ENCODE assay signal across 8 cellular contexts in the genomic region with DNA sequence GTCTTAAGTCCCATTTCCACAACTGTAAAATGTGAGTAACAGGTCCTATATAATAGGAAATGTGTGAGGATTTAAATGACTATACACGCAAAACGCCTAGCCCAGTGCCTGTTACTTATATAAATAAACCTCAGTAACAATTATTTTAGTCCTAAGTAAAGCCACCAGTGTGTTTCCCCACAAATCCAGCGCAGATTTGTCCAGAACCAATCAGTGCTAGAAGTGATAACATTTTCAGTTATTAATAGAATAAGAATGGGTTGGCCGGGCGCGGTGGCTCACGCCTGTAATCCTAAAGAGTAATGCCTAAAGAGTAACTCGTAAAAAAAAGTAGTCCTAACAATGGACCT. TPM values are rescaled to one million over a fixed set of nuclear protein-coding genes. Genes with fewer than 3 reads are reported as not detected.
A peak's percentile ranks its signal among the peaks of the same experiment; 100 is the strongest.
DNase-seq lines count a peak whose midpoint lies in the region; ATAC-seq, FAIRE-seq and TF ChIP-seq lines count a peak whose summit lies in the region.

No MANE protein-coding gene starts in this region.

- H3K27me3 ChIP-seq in K562 (ENCODE audit: control insufficient read depth in 2 of 2, insufficient read depth in 2 of 2, low read length in 2 of 2) (no peaks in the 10 kb centered on the region), lower lobe of right lung (ENCODE audit: low read depth) (no peaks in the 10 kb centered on the region), upper lobe of right lung (no peaks in the 10 kb centered on the region)

- 0 out of 2 replicates have a peak, but pooled peaks cover 4% of the 10 kb centered on the region for H4K20me1 ChIP-seq in K562 (replicated peaks; ENCODE audit: control insufficient read depth, insufficient read depth, low read length)

- H3K27ac Mint-ChIP-seq in activated naive CD4-positive, alpha-beta T cell treated with anti-CD3 and anti-CD28 coated beads, Interleukin-2, amount 10 ng/mL, durations not matched to agents 7 days and 5 days: peak overlapping the region; percentile 87

- peak overlapping the region; percentile 98 for H3K4me2 ChIP-seq in K562 (ENCODE audit: insufficient read depth, low read length)

- H3K9me3 ChIP-seq in K562 (replicated peaks; ENCODE audit: control insufficient read depth, insufficient read depth, low read depth, low read length) (no peaks in the 10 kb centered on the region), lower lobe of right lung (no peaks in the 10 kb centered on the region), upper lobe of right lung (no peaks in the 10 kb centered on the region)

- H3K9me3 Mint-ChIP-seq in activated naive CD4-positive, alpha-beta T cell treated with anti-CD3 and anti-CD28 coated beads, Interleukin-2, amount 10 ng/mL, durations not matched to agents 7 days and 5 days: no peaks in the 10 kb centered on the region

- H2AFZ ChIP-seq in K562 (ENCODE audit: low read depth, low read length): peak overlapping the region; percentile 97

- no peak for ATAC-seq in K562
- ATAC-seq in lower lobe of right lung: no peak
- ATAC-seq in upper lobe of right lung: no peak

- no peak for TF ChIP-seq RAD21 in K562 (CRISPR knock-in tag; conservative IDR thresholded peaks at IDR 0.05 in 1 of 2, IDR thresholded peaks at IDR 0.05 in 1 of 2)

- peaks cover 16% of the 10 kb centered on the region for H3K27me3 Mint-ChIP-seq in activated naive CD4-positive, alpha-beta T cell treated with anti-CD3 and anti-CD28 coated beads, Interleukin-2, amount 10 ng/mL, durations not matched to agents 7 days and 5 days

- TF ChIP-seq POLR2A in K562 (conservative IDR thresholded peaks at IDR 0.05): no peak

- H3K4me1 ChIP-seq in K562 (replicated peaks in 1 of 2; ENCODE audit: control insufficient read depth in 2 of 2, insufficient read depth in 2 of 2, low read length in 2 of 2): peaks cover 5 to 11% of the 10 kb centered on the region in 2 experiments; a peak in 3 of 5 replicates
- peaks cover 12% of the 10 kb centered on the region for H3K4me1 ChIP-seq in lower lobe of right lung
- H3K4me1 ChIP-seq in upper lobe of right lung: peaks cover 5% of the 10 kb centered on the region

- peaks cover 25% of the 10 kb centered on the region for H3K79me2 ChIP-seq in K562 (ENCODE audit: control insufficient read depth, insufficient read depth, low read length)

- POLR2A ChIA-PET in K562 (lab: Yijun Ruan, JAX): interaction anchor here (0.9 to 2.2 kb wide), 4 partner anchors 9 to 77 kb away, joined by 4 to 14 read pairs (median 5); no protein-coding TSS in a partner anchor

- CTCF ChIA-PET in activated naive CD4-positive, alpha-beta T cell treated with anti-CD3 and anti-CD28 coated beads, Interleukin-2, amount 10 ng/mL, durations not matched to agents 7 days and 5 days (lab: Charles Lee): no interaction called here
- CTCF ChIA-PET in K562 (lab: Yijun Ruan, JAX; ENCODE audit: low intra/inter-chr PET ratio): no interaction called here

- BruUV-seq in K562 (replicated peaks; lab: Mats Ljungman, UMichigan): no TSS peak

- peaks cover 1% of the 10 kb centered on the region for H3K36me3 Mint-ChIP-seq in activated naive CD4-positive, alpha-beta T cell treated with anti-CD3 and anti-CD28 coated beads, Interleukin-2, amount 10 ng/mL, durations not matched to agents 7 days and 5 days

- no peak for DNase-seq in activated naive CD4-positive, alpha-beta T cell treated with anti-CD3 and anti-CD28 coated beads, Interleukin-2, amount 10 ng/mL, durations not matched to agents 7 days and 5 days
- DNase-seq in activated naive CD4-positive, alpha-beta T cell treated with anti-CD3 and anti-CD28 coated beads, Interleukin-2, amount 50 U/mL, for 16 hours: no peak
- no peak for DNase-seq in K562 (ENCODE audit: extremely low read depth in 1 of 4, low spot score in 3 of 4)
- DNase-seq in lower lobe of right lung: no peak
- no peak for DNase-seq in upper lobe of right lung
- DNase-seq in hypothalamus (lab: John Stamatoyannopoulos, UW): no peak
- no peak for DNase-seq in cerebellum (ENCODE audit: low spot score)
- DNase-seq in posterior vena cava (ENCODE audit: low spot score): no peak

- H3K27ac ChIP-seq in K562 (ENCODE audit: extremely low read depth, low read depth, low read length): peak overlapping the region; percentile 86
- H3K27ac ChIP-seq in lower lobe of right lung: peak overlapping the region; percentile 81
- H3K27ac ChIP-seq in upper lobe of right lung: peak overlapping the region; percentile 78

- intact Hi-C loops in K562 (cut with micrococcal nuclease) (no loop called here), lower lobe of right lung (cut with DNase I) (no loop called here), upper lobe of right lung (cut with DNase I) (no loop called here), posterior vena cava (cut with DNase I) (no loop called here)

- H3K36me3 ChIP-seq in K562 (ENCODE audit: control insufficient read depth, insufficient read depth, low read length): peaks cover 12% of the 10 kb centered on the region; the same call in 1 of the 3 replicates
- H3K36me3 ChIP-seq in lower lobe of right lung: no peaks in the 10 kb centered on the region
- no peaks in the 10 kb centered on the region for H3K36me3 ChIP-seq in upper lobe of right lung

- TF ChIP-seq CTCF in K562 (IDR thresholded peaks at IDR 0.05 in 2 of 3, conservative IDR thresholded peaks at IDR 0.05 in 1 of 3; ENCODE audit: insufficient read depth in 2 of 3, low read depth in 1 of 3, low read length in 3 of 3): no peak
- TF ChIP-seq CTCF in lower lobe of right lung (IDR thresholded peaks at IDR 0.05): no peak
- no peak for TF ChIP-seq CTCF in upper lobe of right lung (IDR thresholded peaks at IDR 0.05)

- WGBS in K562 (ENCODE audit: insufficient coverage, low coverage, missing lambda C conversion rate): 0% methylated on average over 8 of the region's 8 CpGs

- peak overlapping the region; percentile 90 to 98 for H3K9ac ChIP-seq in K562 (ENCODE audit: insufficient read depth in 1 of 2, low read depth in 2 of 2, low read length in 2 of 2)

- peaks cover 24% of the 10 kb centered on the region for H3K4me1 Mint-ChIP-seq in activated naive CD4-positive, alpha-beta T cell treated with anti-CD3 and anti-CD28 coated beads, Interleukin-2, amount 10 ng/mL, durations not matched to agents 7 days and 5 days

- H3K4me3 ChIP-seq in K562: peak overlapping the region; percentile 100
- peak overlapping the region; percentile 87 for H3K4me3 ChIP-seq in lower lobe of right lung
- peak overlapping the region; percentile 85 for H3K4me3 ChIP-seq in upper lobe of right lung

- no peak for FAIRE-seq in K562 (lab: Jason Lieb, UNC)

- H3K4me3 Mint-ChIP-seq in activated naive CD4-positive, alpha-beta T cell treated with anti-CD3 and anti-CD28 coated beads, Interleukin-2, amount 10 ng/mL, durations not matched to agents 7 days and 5 days: peak overlapping the region; percentile 93

- no peak for TF ChIP-seq EP300 in K562 (IDR thresholded peaks at IDR 0.05; ENCODE audit: low read length)

- in situ Hi-C loops in K562 (cut with MboI): no loop called here

- H3K9me1 ChIP-seq in K562 (ENCODE audit: control insufficient read depth, insufficient read depth, low read length): no peaks in the 10 kb centered on the region

RNA-seq across cellular contexts. Expression of gene RPAP1, which starts 0.6 kb away (rescaled TPM):
- 61.6 and 152 TPM in 2 replicates for total RNA-seq in K562 (2011; cell fraction: chromatin; rRNA removed; ENCODE audit: low replicate concordance)
- total RNA-seq in K562 (2011; cell fraction: nucleolus; rRNA removed): 73.4 and 82.2 TPM in 2 replicates
- 63.7 and 80.1 TPM in 2 replicates for total RNA-seq in K562 (2011; cell fraction: nucleoplasm; rRNA removed)
- total RNA-seq in K562 (2014; rRNA removed) (23.9 and 36.9 TPM in 2 replicates), K562 (2014; rRNA removed; fragmentation: Illumina TruSeq; extraction: Trizol) (9.4 and 10.0 TPM in 2 replicates), K562 (2015; rRNA removed; fragmentation: Illumina TruSeq; extraction: Trizol) (11.5 and 12.8 TPM in 2 replicates), K562 (2021) (61.2 and 65.7 TPM in 2 replicates), lower lobe of right lung (28.5 TPM), upper lobe of right lung (24.9 TPM), cerebellum (22.7 TPM), posterior vena cava (10 to 100 TPM; 16.3 to 19.9 TPM)
- polyA plus RNA-seq in K562 (2011; rRNA removed) (9.2 and 27.7 TPM in 2 replicates), K562 (2014; fragmentation: Illumina TruSeq; extraction: Trizol) (21.6 and 30.8 TPM in 2 replicates), K562 (2014; fragmentation: Nextera tagmentation; extraction: Ambion mirVana) (1 to 10 TPM; 6.5 to 7.0 TPM), K562 (2014; rRNA removed) (18.5 and 24.0 TPM in 2 replicates)
- 11.9 and 16.1 TPM in 2 replicates for polyA plus RNA-seq in K562 (2011; cell fraction: cytosol; rRNA removed)
- 38.7 and 47.7 TPM in 2 replicates for polyA plus RNA-seq in K562 (2011; cell fraction: nucleus; rRNA removed)
- 40.3 and 49.0 TPM in 2 replicates for polyA plus RNA-seq in K562 (2012)
- polyA minus RNA-seq in K562 (2011; rRNA and poly(A)+ RNA removed): 11.8 and 16.9 TPM in 2 replicates
- 18.0 and 23.9 TPM in 2 replicates for polyA minus RNA-seq in K562 (2011; cell fraction: cytosol; rRNA and poly(A)+ RNA removed)
- 21.9 and 27.0 TPM in 2 replicates for polyA minus RNA-seq in K562 (2011; cell fraction: nucleus; rRNA and poly(A)+ RNA removed)

RNA-seq across cellular contexts. Expression of gene TYRO3, which starts 15.5 kb away (rescaled TPM):
- 47.2 and 168 TPM in 2 replicates for total RNA-seq in K562 (2011; cell fraction: chromatin; rRNA removed; ENCODE audit: low replicate concordance)
- total RNA-seq in K562 (2011; cell fraction: nucleolus; rRNA removed): 109 and 124 TPM in 2 replicates
- 103 and 108 TPM in 2 replicates for total RNA-seq in K562 (2011; cell fraction: nucleoplasm; rRNA removed)
- total RNA-seq in K562 (2014; rRNA removed) (13.6 and 19.6 TPM in 2 replicates), K562 (2014; rRNA removed; fragmentation: Illumina TruSeq; extraction: Trizol) (11.4 and 17.9 TPM in 2 replicates), K562 (2015; rRNA removed; fragmentation: Illumina TruSeq; extraction: Trizol) (15.9 and 18.6 TPM in 2 replicates), K562 (2021) (33.5 and 37.6 TPM in 2 replicates), lower lobe of right lung (17.3 TPM), upper lobe of right lung (22.6 TPM), cerebellum (13.1 TPM), posterior vena cava (1 to 10 TPM; 5.0 to 8.7 TPM)
- polyA plus RNA-seq in K562 (2011; rRNA removed) (38.4 and 39.6 TPM in 2 replicates), K562 (2014; fragmentation: Illumina TruSeq; extraction: Trizol) (29.3 and 34.6 TPM in 2 replicates), K562 (2014; fragmentation: Nextera tagmentation; extraction: Ambion mirVana) (1 to 10 TPM; 2.6 to 2.8 TPM), K562 (2014; rRNA removed) (18.8 and 19.1 TPM in 2 replicates)
- polyA plus RNA-seq in K562 (2011; cell fraction: cytosol; rRNA removed): 31.3 and 46.5 TPM in 2 replicates
- polyA plus RNA-seq in K562 (2011; cell fraction: nucleus; rRNA removed): 52.1 and 78.7 TPM in 2 replicates
- 33.1 and 42.2 TPM in 2 replicates for polyA plus RNA-seq in K562 (2012)
- 37.1 and 59.8 TPM in 2 replicates for polyA minus RNA-seq in K562 (2011; rRNA and poly(A)+ RNA removed)
- 36.1 and 41.3 TPM in 2 replicates for polyA minus RNA-seq in K562 (2011; cell fraction: cytosol; rRNA and poly(A)+ RNA removed)
- polyA minus RNA-seq in K562 (2011; cell fraction: nucleus; rRNA and poly(A)+ RNA removed): 26.1 and 33.0 TPM in 2 replicates

RNA-seq across cellular contexts. Expression of gene LTK, which starts 29.9 kb away (rescaled TPM):
- total RNA-seq in K562 (2011; cell fraction: chromatin; rRNA removed; ENCODE audit: low replicate concordance): 13.3 and 30.8 TPM in 2 replicates
- 17.5 and 19.0 TPM in 2 replicates for total RNA-seq in K562 (2011; cell fraction: nucleolus; rRNA removed)
- total RNA-seq in K562 (2011; cell fraction: nucleoplasm; rRNA removed): 14.6 and 15.8 TPM in 2 replicates
- total RNA-seq in K562 (2014; rRNA removed) (2.7 TPM in 2 replicates), K562 (2014; rRNA removed; fragmentation: Illumina TruSeq; extraction: Trizol) (0.77 and 1.1 TPM in 2 replicates), K562 (2015; rRNA removed; fragmentation: Illumina TruSeq; extraction: Trizol) (1.8 TPM in 2 replicates), K562 (2021) (3.7 and 4.4 TPM in 2 replicates), lower lobe of right lung (25.9 TPM), upper lobe of right lung (15.1 TPM), cerebellum (0.36 TPM), posterior vena cava (under 1 TPM; 0.24 to 0.46 TPM)
- polyA plus RNA-seq in K562 (2011; rRNA removed) (1.7 and 2.8 TPM in 2 replicates), K562 (2014; fragmentation: Illumina TruSeq; extraction: Trizol) (2.7 and 3.1 TPM in 2 replicates), K562 (2014; fragmentation: Nextera tagmentation; extraction: Ambion mirVana) (under 1 TPM; 0.25 to 0.31 TPM), K562 (2014; rRNA removed) (4.3 and 4.4 TPM in 2 replicates)
- 1.7 and 2.1 TPM in 2 replicates for polyA plus RNA-seq in K562 (2011; cell fraction: cytosol; rRNA removed)
- 22.2 and 32.4 TPM in 2 replicates for polyA plus RNA-seq in K562 (2011; cell fraction: nucleus; rRNA removed)
- polyA plus RNA-seq in K562 (2012): 5.2 and 20.8 TPM in 2 replicates
- 0.39 and 0.70 TPM in 2 replicates for polyA minus RNA-seq in K562 (2011; rRNA and poly(A)+ RNA removed)
- 1.2 TPM in 1 of 2 replicates, not detected in the other for polyA minus RNA-seq in K562 (2011; cell fraction: cytosol; rRNA and poly(A)+ RNA removed)
- polyA minus RNA-seq in K562 (2011; cell fraction: nucleus; rRNA and poly(A)+ RNA removed): 1.9 and 2.4 TPM in 2 replicates

RNA-seq across cellular contexts. Expression of gene ITPKA, which starts 49.8 kb away (rescaled TPM):
- 9.4 and 24.3 TPM in 2 replicates for total RNA-seq in K562 (2011; cell fraction: chromatin; rRNA removed; ENCODE audit: low replicate concordance)
- total RNA-seq in K562 (2011; cell fraction: nucleolus; rRNA removed): 24.0 and 25.1 TPM in 2 replicates
- 8.3 and 12.6 TPM in 2 replicates for total RNA-seq in K562 (2011; cell fraction: nucleoplasm; rRNA removed)
- total RNA-seq in K562 (2014; rRNA removed): 68.4 and 72.3 TPM in 2 replicates
- 2.4 and 4.5 TPM in 2 replicates for total RNA-seq in K562 (2014; rRNA removed; fragmentation: Illumina TruSeq; extraction: Trizol)
- 11.3 and 13.4 TPM in 2 replicates for total RNA-seq in K562 (2015; rRNA removed; fragmentation: Illumina TruSeq; extraction: Trizol)
- total RNA-seq in K562 (2021): 33.3 and 35.8 TPM in 2 replicates
- 9.1 and 11.5 TPM in 2 replicates for polyA plus RNA-seq in K562 (2011; rRNA removed)
- polyA plus RNA-seq in K562 (2011; cell fraction: cytosol; rRNA removed): 14.0 and 24.3 TPM in 2 replicates
- 19.8 and 25.1 TPM in 2 replicates for polyA plus RNA-seq in K562 (2011; cell fraction: nucleus; rRNA removed)
- polyA plus RNA-seq in K562 (2012): 18.4 and 67.5 TPM in 2 replicates
- 4.0 and 10.5 TPM in 2 replicates for polyA plus RNA-seq in K562 (2014; fragmentation: Illumina TruSeq; extraction: Trizol)
- polyA plus RNA-seq in K562 (2014; fragmentation: Nextera tagmentation; extraction: Ambion mirVana): under 1 TPM; 0.14 to 0.55 TPM
- polyA plus RNA-seq in K562 (2014; rRNA removed): 34.4 and 34.8 TPM in 2 replicates
- 2.2 and 6.8 TPM in 2 replicates for polyA minus RNA-seq in K562 (2011; rRNA and poly(A)+ RNA removed)
- 12.3 and 17.9 TPM in 2 replicates for polyA minus RNA-seq in K562 (2011; cell fraction: cytosol; rRNA and poly(A)+ RNA removed)
- polyA minus RNA-seq in K562 (2011; cell fraction: nucleus; rRNA and poly(A)+ RNA removed): 7.7 and 8.9 TPM in 2 replicates
- 0.32 TPM for total RNA-seq in lower lobe of right lung
- total RNA-seq in upper lobe of right lung: 0.67 TPM
- total RNA-seq in cerebellum: 2.5 TPM
- under 1 TPM; 0.28 to 0.33 TPM for total RNA-seq in posterior vena cava
